ENCODE assay signal across 8 cellular contexts in genomic region chr10:11678074-11678793, GRCh38.
A peak's percentile ranks its signal among the peaks of the same experiment; 100 is the strongest.
DNase-seq lines count a peak whose midpoint lies in the region; ATAC-seq, FAIRE-seq and TF ChIP-seq lines count a peak whose summit lies in the region.

No MANE protein-coding gene starts in this region.

- no peak for TF ChIP-seq POLR2A in K562 (conservative IDR thresholded peaks at IDR 0.05)

- H4K20me1 ChIP-seq in K562 (replicated peaks; ENCODE audit: control insufficient read depth, insufficient read depth, low read length) = no peaks in the 10 kb centered on the region

- H3K27me3 ChIP-seq in K562 (ENCODE audit: control insufficient read depth in 2 of 2, insufficient read depth in 2 of 2, low read length in 2 of 2) = peaks cover 0 to 10% of the 10 kb centered on the region in 2 experiments; a peak in 1 of 5 replicates

- intact Hi-C loops in K562 (cut with micrococcal nuclease) = no loop called here

- TF ChIP-seq EP300 in K562 (IDR thresholded peaks at IDR 0.05; ENCODE audit: low read length) = no peak

- no peaks in the 10 kb centered on the region; a peak in 2 of 5 replicates for H3K4me1 ChIP-seq in K562 (replicated peaks in 1 of 2; ENCODE audit: control insufficient read depth in 2 of 2, insufficient read depth in 2 of 2, low read length in 2 of 2)

- H3K79me2 ChIP-seq in K562 (ENCODE audit: control insufficient read depth, insufficient read depth, low read length) = no peaks in the 10 kb centered on the region

- WGBS in K562 (ENCODE audit: insufficient coverage, low coverage, missing lambda C conversion rate) = 49% methylated on average over 15 of the region's 17 CpGs

- in situ Hi-C loops in K562 (cut with MboI) = no loop called here

- H3K9ac ChIP-seq in K562 (ENCODE audit: insufficient read depth in 1 of 2, low read depth in 2 of 2, low read length in 2 of 2) = no peak overlapping the region

- POLR2A ChIA-PET in K562 (lab: Yijun Ruan, JAX) = interaction anchor here (0.9 kb wide), 1 partner anchor 9 kb away, joined by 4 read pairs; no protein-coding TSS in a partner anchor

- H3K36me3 ChIP-seq in K562 (ENCODE audit: control insufficient read depth, insufficient read depth, low read length) = no peaks in the 10 kb centered on the region

- no peaks in the 10 kb centered on the region for H3K9me1 ChIP-seq in K562 (ENCODE audit: control insufficient read depth, insufficient read depth, low read length)

- no TSS peak for BruUV-seq in K562 (replicated peaks; lab: Mats Ljungman, UMichigan)

- no peak for TF ChIP-seq RAD21 in K562 (CRISPR knock-in tag; conservative IDR thresholded peaks at IDR 0.05 in 1 of 2, IDR thresholded peaks at IDR 0.05 in 1 of 2)

- no peak overlapping the region for H3K4me2 ChIP-seq in K562 (ENCODE audit: insufficient read depth, low read length)

- CTCF ChIA-PET in K562 (lab: Yijun Ruan, JAX; ENCODE audit: low intra/inter-chr PET ratio) = no interaction called here

- H2AFZ ChIP-seq in K562 (ENCODE audit: low read depth, low read length) = no peak overlapping the region

- peak; percentile 46 for DNase-seq in Daoy (ENCODE audit: low read depth)
- DNase-seq in K562 (ENCODE audit: extremely low read depth in 1 of 4, low spot score in 3 of 4) = no peak
- no peak for DNase-seq in iPS-NIHi11 (ENCODE audit: low spot score)
- no peak for DNase-seq in COLO668 (lab: John Stamatoyannopoulos, UW; ENCODE audit: unreplicated experiment)
- DNase-seq in dermis blood vessel endothelial cell = no peak
- no peak for DNase-seq in NCI-H2029 (lab: John Stamatoyannopoulos, UW)

- TF ChIP-seq CTCF in K562 (IDR thresholded peaks at IDR 0.05 in 2 of 3, conservative IDR thresholded peaks at IDR 0.05 in 1 of 3; ENCODE audit: insufficient read depth in 2 of 3, low read depth in 1 of 3, low read length in 3 of 3) = no peak

- no peak overlapping the region for H3K27ac ChIP-seq in K562 (ENCODE audit: extremely low read depth, low read depth, low read length)

- ATAC-seq in GM19324 (IDR thresholded peaks at IDR 0.05; ENCODE audit: low FRiP score, unreplicated experiment) = peak; percentile 86
- ATAC-seq in HG03139 (IDR thresholded peaks at IDR 0.05; ENCODE audit: unreplicated experiment) = peak; percentile 84
- peak; percentile 32; the same call in 2 of the 3 replicates for ATAC-seq in K562

- no peak for FAIRE-seq in K562 (lab: Jason Lieb, UNC)

- H3K9me3 ChIP-seq in K562 (replicated peaks; ENCODE audit: control insufficient read depth, insufficient read depth, low read depth, low read length) = no peaks in the 10 kb centered on the region

- no peak overlapping the region for H3K4me3 ChIP-seq in K562

TF ChIP-seq in K562, 482 proteins besides CTCF, POLR2A, EP300 and RAD21 (continues in another document):
- TF ChIP-seq IRF9 (tag; IDR thresholded peaks at IDR 0.05) = no peak
- TF ChIP-seq RCOR1 (IDR thresholded peaks at IDR 0.05; ENCODE audit: borderline replicate concordance in 1 of 2, low read depth in 2 of 2, low read length in 2 of 2) = no peak
- TF ChIP-seq THRB (CRISPR knock-in tag; conservative IDR thresholded peaks at IDR 0.05) = no peak
- no peak for TF ChIP-seq SMARCB1 (IDR thresholded peaks at IDR 0.05; ENCODE audit: insufficient read length, low read depth)
- no peak for TF ChIP-seq REST (CRISPR knock-in tag; IDR thresholded peaks at IDR 0.05; ENCODE audit: low read depth)
- TF ChIP-seq NFIC (IDR thresholded peaks at IDR 0.05) = peak; percentile 57
- TF ChIP-seq NKRF (IDR thresholded peaks at IDR 0.05; ENCODE audit: borderline replicate concordance) = no peak
- TF ChIP-seq IFI16 (CRISPR knock-in tag; IDR thresholded peaks at IDR 0.05) = no peak
- TF ChIP-seq RFX7 (CRISPR knock-in tag; IDR thresholded peaks at IDR 0.05) = no peak
- TF ChIP-seq ZNF175 (CRISPR knock-in tag; IDR thresholded peaks at IDR 0.05; ENCODE audit: low read depth) = no peak
- no peak for TF ChIP-seq ZBTB34 (CRISPR knock-in tag; IDR thresholded peaks at IDR 0.05)
- peak; percentile 45; the same call in 1 of the 2 replicates for TF ChIP-seq ZBTB33 (CRISPR knock-in tag; IDR thresholded peaks at IDR 0.05)
- no peak for TF ChIP-seq WHSC1 (IDR thresholded peaks at IDR 0.05; ENCODE audit: low read length)

Comparison
In these comparisons a context has a peak if more than half of its experiments do, and no peak if none do; other contexts are left out.
1. ATAC-seq: peak in every context shown above with its lines; median percentile 86 in GM19324; 84 in HG03139; 32 in K562.